13 cellular contexts compared by ENCODE assay signal in the genomic region with DNA sequence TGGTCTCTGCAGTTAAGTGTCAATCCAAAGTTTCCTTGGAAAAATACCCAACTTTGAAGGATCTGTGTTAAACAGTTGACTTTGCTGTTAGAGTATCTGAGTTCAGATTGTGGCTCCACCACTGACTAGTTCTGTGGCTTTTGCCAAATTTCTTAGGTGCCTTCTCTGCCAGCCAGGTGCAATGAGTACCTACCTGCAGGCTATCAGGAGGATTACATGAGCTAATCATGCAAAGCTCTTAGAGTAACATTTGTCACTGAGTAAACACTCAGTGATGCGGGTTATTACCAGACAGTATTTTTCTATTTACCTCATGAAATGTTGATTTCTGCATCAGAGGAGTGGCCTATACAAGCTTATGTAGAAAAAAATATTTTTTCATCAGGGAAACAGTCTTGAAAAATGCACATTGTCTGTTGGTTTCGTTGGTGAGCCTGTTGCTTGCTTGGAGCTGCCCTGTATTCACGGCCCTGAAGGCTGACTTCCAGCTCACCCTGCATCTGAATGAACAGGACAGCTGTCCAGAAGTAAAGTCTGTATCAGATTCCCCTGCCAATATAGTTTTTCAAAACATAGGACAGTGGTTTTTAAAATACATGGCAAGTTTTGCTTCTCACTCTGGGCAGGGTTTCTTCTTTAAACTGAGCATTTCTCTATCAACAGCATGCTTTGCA.
A peak's percentile ranks its signal among the peaks of the same experiment; 100 is the strongest.
DNase-seq lines count a peak whose midpoint lies in the region; ATAC-seq and TF ChIP-seq lines count a peak whose summit lies in the region.
"Had no signal": no experiment of that assay in that cellular context is flagged by ENCODE, and none has a peak within 500 bp of the region (broad histone marks: within the 10 kb centered on the region; RNA-seq: fewer than 3 reads in every experiment).

No MANE protein-coding gene starts in this region.

- POLR2A ChIA-PET in activated CD4-positive, alpha-beta memory T cell treated with anti-CD3 and anti-CD28 coated beads, Interleukin-2, amount 10 ng/mL, durations not matched to agents 7 days and 5 days (lab: Charles Lee), result no interaction called here

- no peaks in the 10 kb centered on the region for H3K4me1 Mint-ChIP-seq in activated CD4-positive, alpha-beta memory T cell treated with anti-CD3 and anti-CD28 coated beads, Interleukin-2, amount 10 ng/mL, durations not matched to agents 7 days and 5 days
- H3K4me1 Mint-ChIP-seq: activated naive CD4-positive, alpha-beta T cell treated with anti-CD3 and anti-CD28 coated beads, Interleukin-2, amount 50 U/mL, for 24 hours had no signal

- no peak for TF ChIP-seq CTCF in gastrocnemius medialis (IDR thresholded peaks at IDR 0.05 in 4 of 5, conservative IDR thresholded peaks at IDR 0.05 in 1 of 5)

- CTCF ChIA-PET in activated CD4-positive, alpha-beta memory T cell treated with anti-CD3 and anti-CD28 coated beads, Interleukin-2, amount 10 ng/mL, durations not matched to agents 7 days and 5 days (lab: Charles Lee), result no interaction called here

- no peaks in the 10 kb centered on the region for H3K36me3 Mint-ChIP-seq in activated CD4-positive, alpha-beta memory T cell treated with anti-CD3 and anti-CD28 coated beads, Interleukin-2, amount 10 ng/mL, durations not matched to agents 7 days and 5 days (ENCODE audit: low read depth)
- H3K36me3 Mint-ChIP-seq: activated naive CD4-positive, alpha-beta T cell treated with anti-CD3 and anti-CD28 coated beads, Interleukin-2, amount 50 U/mL, for 24 hours had no signal

- no peak for TF ChIP-seq POLR2A in gastrocnemius medialis (IDR thresholded peaks at IDR 0.05)

- H3K27ac ChIP-seq in epithelial cell of prostate, result peak overlapping the region; percentile 85
- peak overlapping the region; percentile 81 to 89 (median 88) for H3K27ac ChIP-seq in gastrocnemius medialis
- H3K27ac ChIP-seq: neutrophil, tibial nerve had no signal

- H3K4me3 Mint-ChIP-seq in activated CD4-positive, alpha-beta memory T cell treated with anti-CD3 and anti-CD28 coated beads, Interleukin-2, amount 10 ng/mL, durations not matched to agents 7 days and 5 days, result no peak overlapping the region
- H3K4me3 Mint-ChIP-seq: activated naive CD4-positive, alpha-beta T cell treated with anti-CD3 and anti-CD28 coated beads, Interleukin-2, amount 50 U/mL, for 24 hours; effector memory CD8-positive, alpha-beta T cell had no signal

- no peaks in the 10 kb centered on the region for H3K9me3 ChIP-seq in gastrocnemius medialis
- H3K9me3 ChIP-seq: neutrophil had no signal

- peaks cover 23% of the 10 kb centered on the region in 2 donors for H3K4me1 ChIP-seq in gastrocnemius medialis
- H3K4me1 ChIP-seq: tibial nerve had no signal

- in situ Hi-C loops in gastrocnemius medialis (cut with MboI; ENCODE audit: low sequenced_read_pairs in 4 of 4), result loop anchor here in 2 of 4 donors (25.0 kb wide), 1 partner anchor 448 kb away; no protein-coding TSS in a partner anchor

- no peaks in the 10 kb centered on the region for H3K36me3 ChIP-seq in gastrocnemius medialis
- H3K36me3 ChIP-seq: neutrophil, tibial nerve had no signal

- DNase-seq in HCEC 1CT (peak; percentile 15), NCI-H526 treated with DMSO at 0.1 percent for 48 hours (lab: John Stamatoyannopoulos, UW) (peak; percentile 18), epithelial cell of prostate (ENCODE audit: low read depth, low spot score) (peak; percentile 91), gastrocnemius medialis (peak; percentile 38 to 57), left lobe of liver (ENCODE audit: low spot score) (no peak)
- DNase-seq in activated CD4-positive, alpha-beta memory T cell treated with anti-CD3 and anti-CD28 coated beads, Interleukin-2, amount 10 ng/mL, durations not matched to agents 7 days and 5 days, result no peak
- no peak for DNase-seq in stimulated activated CD4-positive, alpha-beta T cell treated with anti-CD3 and anti-CD28 coated beads, Interleukin-12 subunit alpha, Interleukin-12 subunit beta, amount 100 ng/mL, for 4 hours
- DNase-seq: effector memory CD8-positive, alpha-beta T cell; Kasumi-1 had no signal

- H3K4me3 ChIP-seq in gastrocnemius medialis, result peak overlapping the region in 3 of 4 donors; percentile 27 to 44 (median 44)
- H3K4me3 ChIP-seq: tibial nerve had no signal

- no peak overlapping the region for H3K27ac Mint-ChIP-seq in activated CD4-positive, alpha-beta memory T cell treated with anti-CD3 and anti-CD28 coated beads, Interleukin-2, amount 10 ng/mL, durations not matched to agents 7 days and 5 days
- H3K27ac Mint-ChIP-seq: activated naive CD4-positive, alpha-beta T cell treated with anti-CD3 and anti-CD28 coated beads, Interleukin-2, amount 50 U/mL, for 24 hours; effector memory CD8-positive, alpha-beta T cell had no signal

- ATAC-seq in gastrocnemius medialis, result peak; percentile 85 to 91
- no peak for ATAC-seq in left lobe of liver
- ATAC-seq: activated CD4-positive, CD25-positive, alpha-beta regulatory T cell treated with anti-CD3 and anti-CD28 coated beads, Interleukin-2, amount 50 U/mL, for 24 hours; effector memory CD8-positive, alpha-beta T cell had no signal

- no peaks in the 10 kb centered on the region for H3K27me3 ChIP-seq in gastrocnemius medialis
- H3K27me3 ChIP-seq: tibial nerve had no signal

- peaks cover 5% of the 10 kb centered on the region for H3K9me3 Mint-ChIP-seq in activated CD4-positive, alpha-beta memory T cell treated with anti-CD3 and anti-CD28 coated beads, Interleukin-2, amount 10 ng/mL, durations not matched to agents 7 days and 5 days

- intact Hi-C loops in gastrocnemius medialis (cut with DNase I; ENCODE audit: low total_unique reads), result loop anchor here (10.0 kb wide), 2 partner anchors 185 to 745 kb away; partner anchors contain the start of gene SP9

- peaks cover 3% of the 10 kb centered on the region for H3K27me3 Mint-ChIP-seq in activated CD4-positive, alpha-beta memory T cell treated with anti-CD3 and anti-CD28 coated beads, Interleukin-2, amount 10 ng/mL, durations not matched to agents 7 days and 5 days

Comparison
In these comparisons a context has a peak if more than half of its experiments do, and no peak if none do; other contexts are left out.
1. DNase-seq: peak in HCEC 1CT (single experiment), NCI-H526 treated with DMSO at 0.1 percent for 48 hours (single experiment), epithelial cell of prostate (single experiment) and gastrocnemius medialis (2 of 2); none in activated CD4-positive, alpha-beta memory T cell treated with anti-CD3 and anti-CD28 coated beads, Interleukin-2, amount 10 ng/mL, durations not matched to agents 7 days and 5 days (single experiment), stimulated activated CD4-positive, alpha-beta T cell treated with anti-CD3 and anti-CD28 coated beads, Interleukin-12 subunit alpha, Interleukin-12 subunit beta, amount 100 ng/mL, for 4 hours (single experiment) and left lobe of liver (single experiment).